In genomic region chr20:20065366-20065765, GRCh38 we compare ENCODE assay signal across 25 cellular contexts. TPM values are rescaled to one million over a fixed set of nuclear protein-coding genes. Genes with fewer than 3 reads are reported as not detected.
"Had no signal": no experiment of that assay in that cellular context is flagged by ENCODE, and none has a peak within 500 bp of the region (broad histone marks: within the 10 kb centered on the region; RNA-seq: fewer than 3 reads in every experiment).

No MANE protein-coding gene starts in this region.

- H3K9me3 ChIP-seq: ascending aorta, body of pancreas, Peyer's patch, SJSA1 had no signal

- H3K27ac ChIP-seq: ascending aorta, body of pancreas, Peyer's patch, RWPE1, SJSA1 had no signal

- H3K27me3 ChIP-seq: ascending aorta, body of pancreas, Peyer's patch had no signal

- H3K4me1 ChIP-seq: ascending aorta, body of pancreas, Peyer's patch, SJSA1 had no signal

- H3K36me3 ChIP-seq: ascending aorta, Peyer's patch, SJSA1 had no signal

- H3K4me3 ChIP-seq: ascending aorta, body of pancreas, Peyer's patch, SJSA1 had no signal

- DNase-seq: activated CD4-positive, alpha-beta memory T cell treated with anti-CD3 and anti-CD28 coated beads for 36 hours; activated CD4-positive, alpha-beta T cell treated with anti-CD3 and anti-CD28 coated beads, Interleukin-2, amount 10 ng/mL, durations not matched to agents 7 days and 5 days; activated CD4-positive, CD25-positive, alpha-beta regulatory T cell; activated CD8-positive, alpha-beta memory T cell treated with anti-CD3 and anti-CD28 coated beads for 24 hours; activated effector memory CD4-positive, alpha-beta T cell treated with anti-CD3 and anti-CD28 coated beads, Interleukin-2, amount 50 U/mL, for 16 hours; activated naive CD4-positive, alpha-beta T cell treated with Interleukin-2 at 50 U/mL for 16 hours; activated naive CD8-positive, alpha-beta T cell treated with anti-CD3 and anti-CD28 coated beads, Interleukin-2, amount 50 U/mL, for 24 hours; activated T-cell treated with anti-CD3 and anti-CD28 coated beads, Interleukin-2, amount 50 U/mL, for 4 hours; amniotic stem cell; body of pancreas; central memory CD4-positive, alpha-beta T cell; NCI-H1105; NCI-H1436; NCI-H1694 treated with DMSO at 0.1 percent for 48 hours; NCI-H2029 treated with DMSO at 0.1 percent for 48 hours; NCI-H345; NCI-H510A; NCI-H526 treated with DMSO at 0.1 percent for 48 hours; NCI-H82; Peyer's patch; Right ventricle myocardium superior; T-helper 9 cell had no signal

RNA-seq across cellular contexts. Expression of gene CFAP61, which starts 13.0 kb away (rescaled TPM):
- total RNA-seq: activated CD4-positive, alpha-beta memory T cell treated with anti-CD3 and anti-CD28 coated beads for 36 hours; activated CD4-positive, alpha-beta T cell treated with anti-CD3 and anti-CD28 coated beads, Interleukin-2, amount 10 ng/mL, durations not matched to agents 7 days and 5 days; ascending aorta; Peyer's patch; SJSA1 had no signal
